Comparison of ENCODE assay signal across 9 cellular contexts in genomic region chr6:31702421-31702818, GRCh38. TPM values are rescaled to one million over a fixed set of nuclear protein-coding genes. Genes with fewer than 3 reads are reported as not detected.
A peak's percentile ranks its signal among the peaks of the same experiment; 100 is the strongest.
DNase-seq lines count a peak whose midpoint lies in the region; ATAC-seq, FAIRE-seq and TF ChIP-seq lines count a peak whose summit lies in the region.
"Had no signal": no experiment of that assay in that cellular context is flagged by ENCODE, and none has a peak within 500 bp of the region (broad histone marks: within the 10 kb centered on the region; RNA-seq: fewer than 3 reads in every experiment).

No MANE protein-coding gene starts in this region.

- in situ Hi-C loops in GM13976 (cut with MboI; ENCODE audit: low sequenced_read_pairs, unreplicated experiment), result no loop called here

- H3K4me3 ChIP-seq in skeletal muscle satellite cell (ENCODE audit: low read length), result peak overlapping the region; percentile 91

- peaks cover 24% of the 10 kb centered on the region for H3K4me1 ChIP-seq in skeletal muscle satellite cell (ENCODE audit: control insufficient read depth, insufficient read depth, low read length)

- H3K27ac Mint-ChIP-seq in activated naive CD4-positive, alpha-beta T cell treated with anti-CD3 and anti-CD28 coated beads for 36 hours, result peak overlapping the region; percentile 97

- no peak for FAIRE-seq in GM12891 (lab: Jason Lieb, UNC)

- CTCF ChIA-PET in activated naive CD4-positive, alpha-beta T cell treated with anti-CD3 and anti-CD28 coated beads for 36 hours (lab: Charles Lee), result interaction anchor here (1.1 kb wide), 1 partner anchor 128 kb away, joined by 4 read pairs; no protein-coding TSS in a partner anchor

- TF ChIP-seq POLR2A in GM12891 (IDR thresholded peaks at IDR 0.05; ENCODE audit: low read depth, low read length), result no peak

- H3K36me3 ChIP-seq in skeletal muscle satellite cell (ENCODE audit: insufficient read depth, low read length), result peaks cover 4% of the 10 kb centered on the region

- ATAC-seq in Right ventricle myocardium inferior (peak; percentile 9), left ventricle myocardium superior (peak; percentile 23)

- peak overlapping the region; percentile 99 for H3K4me3 Mint-ChIP-seq in activated naive CD4-positive, alpha-beta T cell treated with anti-CD3 and anti-CD28 coated beads for 36 hours

- DNase-seq in Right ventricle myocardium inferior (ENCODE audit: missing footprints) (no peak), cardiac septum (ENCODE audit: low spot score) (no peak), left ventricle myocardium superior (no peak), GM13976 (ENCODE audit: low spot score) (no peak), ureter (ENCODE audit: low spot score) (no peak), GM12891 (ENCODE audit: insufficient read length, low spot score) (no peak)
- peak; percentile 72 for DNase-seq in activated naive CD4-positive, alpha-beta T cell treated with anti-CD3 and anti-CD28 coated beads for 36 hours

- H3K9ac ChIP-seq in skeletal muscle satellite cell (ENCODE audit: low read depth, low read length), result peak overlapping the region; percentile 95

- H3K27me3 Mint-ChIP-seq in activated naive CD4-positive, alpha-beta T cell treated with anti-CD3 and anti-CD28 coated beads for 36 hours (ENCODE audit: low read depth), result no peaks in the 10 kb centered on the region

- H3K4me2 ChIP-seq in skeletal muscle satellite cell (ENCODE audit: low read length), result peak overlapping the region; percentile 80

- peaks cover 26% of the 10 kb centered on the region for H3K4me1 Mint-ChIP-seq in activated naive CD4-positive, alpha-beta T cell treated with anti-CD3 and anti-CD28 coated beads for 36 hours (ENCODE audit: low read depth)

- no peaks in the 10 kb centered on the region for H3K27me3 ChIP-seq in skeletal muscle satellite cell (ENCODE audit: control insufficient read depth, insufficient read depth, low read length)

- H3K9me3 Mint-ChIP-seq in activated naive CD4-positive, alpha-beta T cell treated with anti-CD3 and anti-CD28 coated beads for 36 hours, result no peaks in the 10 kb centered on the region

- no peaks in the 10 kb centered on the region for H3K9me3 ChIP-seq in skeletal muscle satellite cell (replicated peaks; ENCODE audit: low read length)

- peaks cover 10% of the 10 kb centered on the region for H3K36me3 Mint-ChIP-seq in activated naive CD4-positive, alpha-beta T cell treated with anti-CD3 and anti-CD28 coated beads for 36 hours (ENCODE audit: low read depth)

- TF ChIP-seq CTCF in GM13976 (IDR thresholded peaks at IDR 0.05; ENCODE audit: borderline replicate concordance, control extremely low read depth, extremely low read depth, insufficient read depth, missing control alignments), result no peak

- intact Hi-C loops in Right ventricle myocardium inferior (cut with DNase I) (loop anchor here (2.0 to 5.0 kb wide), 3 partner anchors 28 to 80 kb away; partner anchors contain the start of genes CSNK2B and PRRC2A), cardiac septum (cut with DNase I) (loop anchor here (2.0 kb wide), 1 partner anchor 26 kb away; the partner anchor contains the start of gene DDAH2), left ventricle myocardium superior (cut with micrococcal nuclease) (no loop called here)
- intact Hi-C loops in activated naive CD4-positive, alpha-beta T cell treated with anti-CD3 and anti-CD28 coated beads for 36 hours (cut with micrococcal nuclease), result no loop called here

TF ChIP-seq in GM12891, 5 proteins besides CTCF, POLR2A, EP300 and RAD21:
- TF ChIP-seq PAX5 (IDR thresholded peaks at IDR 0.05; ENCODE audit: insufficient read depth, low read length, severe bottlenecking), result no peak
- no peak for TF ChIP-seq SPI1 (IDR thresholded peaks at IDR 0.05; ENCODE audit: low read depth, low read length)
- TF ChIP-seq POU2F2 (IDR thresholded peaks at IDR 0.05; ENCODE audit: low read depth, low read length), result no peak
- no peak for TF ChIP-seq POLR2AphosphoS5 (IDR thresholded peaks at IDR 0.05; ENCODE audit: low read depth, low read length)
- no peak for TF ChIP-seq TAF1 (IDR thresholded peaks at IDR 0.05; ENCODE audit: low read depth, low read length)
TF ChIP-seq in GM12891: peak in this region for 0.

RNA-seq across cellular contexts. Expression of gene ABHD16A, which starts 0.7 kb away (rescaled TPM):
- total RNA-seq in Right ventricle myocardium inferior (26.9 TPM), cardiac septum (26.9 TPM), left ventricle myocardium superior (29.0 TPM), ureter (44.5 TPM)
- total RNA-seq in activated naive CD4-positive, alpha-beta T cell treated with anti-CD3 and anti-CD28 coated beads for 36 hours, result 10 to 100 TPM; 19.9 to 22.5 TPM
- total RNA-seq in skeletal muscle satellite cell (2012; rRNA removed), result 36.0 and 37.4 TPM in 2 replicates
- polyA plus RNA-seq in GM12891 (2012; ENCODE audit: low read depth, missing spikeins), result 20.3 TPM

RNA-seq across cellular contexts. Expression of gene LY6G6F, which starts 4.2 kb away (rescaled TPM):
- total RNA-seq in Right ventricle myocardium inferior, result not detected
- total RNA-seq in cardiac septum, result not detected
- not detected for total RNA-seq in activated naive CD4-positive, alpha-beta T cell treated with anti-CD3 and anti-CD28 coated beads for 36 hours
- total RNA-seq in left ventricle myocardium superior, result not detected
- total RNA-seq in skeletal muscle satellite cell (2012; rRNA removed), result not detected in 2 replicates
- not detected for total RNA-seq in ureter
- not detected for polyA plus RNA-seq in GM12891 (2012; ENCODE audit: low read depth, missing spikeins)
- total RNA-seq: glomerular endothelial cell had no signal

RNA-seq across cellular contexts. Expression of gene LY6G6D, which starts 12.7 kb away (rescaled TPM):
- total RNA-seq in Right ventricle myocardium inferior (not detected), cardiac septum (not detected), left ventricle myocardium superior (not detected), ureter (not detected)
- total RNA-seq in activated naive CD4-positive, alpha-beta T cell treated with anti-CD3 and anti-CD28 coated beads for 36 hours, result not detected
- total RNA-seq in skeletal muscle satellite cell (2012; rRNA removed), result not detected in 2 replicates
- not detected for polyA plus RNA-seq in GM12891 (2012; ENCODE audit: low read depth, missing spikeins)
- total RNA-seq: glomerular endothelial cell had no signal

RNA-seq across cellular contexts. Expression of gene LY6G6C, which starts 19.1 kb away (rescaled TPM):
- not detected for total RNA-seq in Right ventricle myocardium inferior
- total RNA-seq in cardiac septum, result not detected
- total RNA-seq in activated naive CD4-positive, alpha-beta T cell treated with anti-CD3 and anti-CD28 coated beads for 36 hours, result not detected
- not detected for total RNA-seq in left ventricle myocardium superior
- total RNA-seq in skeletal muscle satellite cell (2012; rRNA removed), result not detected in 2 replicates
- total RNA-seq in ureter, result not detected
- not detected for polyA plus RNA-seq in GM12891 (2012; ENCODE audit: low read depth, missing spikeins)
- total RNA-seq: glomerular endothelial cell had no signal

RNA-seq across cellular contexts. Expression of gene MPIG6B, which starts 20.8 kb away (rescaled TPM):
- total RNA-seq in Right ventricle myocardium inferior, result 0.70 TPM
- 0.24 TPM for total RNA-seq in cardiac septum
- under 1 TPM in 1 of 2 experiments, not detected in 1; 0.49 TPM for total RNA-seq in activated naive CD4-positive, alpha-beta T cell treated with anti-CD3 and anti-CD28 coated beads for 36 hours
- 0.52 TPM for total RNA-seq in left ventricle myocardium superior
- total RNA-seq in skeletal muscle satellite cell (2012; rRNA removed), result not detected in 2 replicates
- 0.26 TPM for total RNA-seq in ureter
- 0.13 TPM for polyA plus RNA-seq in GM12891 (2012; ENCODE audit: low read depth, missing spikeins)
- total RNA-seq: glomerular endothelial cell had no signal

Comparison
In these comparisons a context has a peak if more than half of its experiments do, and no peak if none do; other contexts are left out.
1. intact Hi-C loops: an anchor here in Right ventricle myocardium inferior (2.0 to 5.0 kb wide) and cardiac septum (2.0 kb wide); none called in activated naive CD4-positive, alpha-beta T cell treated with anti-CD3 and anti-CD28 coated beads for 36 hours and left ventricle myocardium superior.